Comparison of ENCODE assay signal across 17 cellular contexts in genomic region chr2:218343591-218343990, GRCh38. TPM values are rescaled to one million over a fixed set of nuclear protein-coding genes. Genes with fewer than 3 reads are reported as not detected.
DNase-seq lines count a peak whose midpoint lies in the region; ATAC-seq and TF ChIP-seq lines count a peak whose summit lies in the region.
"Had no signal": no experiment of that assay in that cellular context is flagged by ENCODE, and none has a peak within 500 bp of the region (broad histone marks: within the 10 kb centered on the region; RNA-seq: fewer than 3 reads in every experiment).

No MANE protein-coding gene starts in this region.

- no peak overlapping the region for H3K27ac ChIP-seq in lower lobe of right lung
- H3K27ac ChIP-seq: BLaER1 had no signal

- intact Hi-C loops in lower lobe of right lung (cut with DNase I): no loop called here

- peaks cover 13% of the 10 kb centered on the region for H3K36me3 ChIP-seq in lower lobe of right lung
- H3K36me3 ChIP-seq: BLaER1 had no signal

- H3K9me3 ChIP-seq in lower lobe of right lung: no peaks in the 10 kb centered on the region

- peaks cover 3% of the 10 kb centered on the region for H3K27me3 Mint-ChIP-seq in HFFc6 (ENCODE audit: insufficient read depth)
- H3K27me3 Mint-ChIP-seq in immature natural killer cell (ENCODE audit: low read depth in 3 of 3): peaks cover 0 to 2% (median 1%) of the 10 kb centered on the region in 3 donors

- H3K36me3 Mint-ChIP-seq in HFFc6 (ENCODE audit: low read depth): no peaks in the 10 kb centered on the region
- H3K36me3 Mint-ChIP-seq in immature natural killer cell: no peaks in the 10 kb centered on the region

- no peaks in the 10 kb centered on the region for H3K9me3 Mint-ChIP-seq in HFFc6
- H3K9me3 Mint-ChIP-seq in immature natural killer cell: no peaks in the 10 kb centered on the region

- H3K4me3 ChIP-seq in cardiac fibroblast (replicated peaks in 1 of 2; ENCODE audit: low read depth in 2 of 2, low read length in 2 of 2): no peak overlapping the region
- H3K4me3 ChIP-seq in lower lobe of right lung: no peak overlapping the region
- H3K4me3 ChIP-seq: BLaER1 had no signal

- H3K4me1 ChIP-seq in lower lobe of right lung: no peaks in the 10 kb centered on the region

- no peaks in the 10 kb centered on the region for H3K27me3 ChIP-seq in lower lobe of right lung (ENCODE audit: low read depth)
- H3K27me3 ChIP-seq: BLaER1 had no signal

- TF ChIP-seq CTCF in HFFc6 (IDR thresholded peaks at IDR 0.05) (no peak; the same call in 1 of the 2 replicates), cardiac fibroblast (IDR thresholded peaks at IDR 0.05; ENCODE audit: low read depth, low read length) (no peak), lower lobe of right lung (IDR thresholded peaks at IDR 0.05) (no peak)

- H3K4me1 Mint-ChIP-seq in HFFc6 (ENCODE audit: low read depth): peaks cover 10% of the 10 kb centered on the region
- no peaks in the 10 kb centered on the region for H3K4me1 Mint-ChIP-seq in immature natural killer cell

- H3K27ac Mint-ChIP-seq in HFFc6 (peak overlapping the region; percentile 39), immature natural killer cell (no peak overlapping the region)

- DNase-seq in AG08395 (ENCODE audit: low spot score) (peak; percentile 68), HFFc6 (peak; percentile 44), cardiac fibroblast (ENCODE audit: low read depth in 2 of 2) (peak; percentile 76 to 84), left lobe of liver (ENCODE audit: low spot score) (no peak), lower lobe of right lung (no peak), immature natural killer cell (no peak), MV-4-11 (lab: John Stamatoyannopoulos, UW) (no peak)
- DNase-seq: effector CD4-positive, alpha-beta T cell; GDM1; hippocampal formation; NCI-H1417 treated with DMSO at 0.1 percent for 48 hours; NCI-H526; SHP77 treated with DMSO at 0.1 percent for 48 hours had no signal

- H3K4me3 Mint-ChIP-seq in HFFc6 (no peak overlapping the region), immature natural killer cell (no peak overlapping the region)

- ATAC-seq in left lobe of liver (peak; percentile 8), GM21360 (IDR thresholded peaks at IDR 0.05; ENCODE audit: unreplicated experiment) (no peak), lower lobe of right lung (no peak)

RNA-seq across cellular contexts. Expression of gene CATIP, which starts 13.1 kb away (rescaled TPM):
- total RNA-seq in HFFc6 (2021; fragmentation: NEBNext Ultra II Directional; extraction: Animal tissue kit (Norgen Biotek cat#: 25700)): not detected
- total RNA-seq in left lobe of liver: not detected
- 5.6 TPM for total RNA-seq in lower lobe of right lung
- under 1 TPM in 1 of 3 donors, not detected in 2; 0.08 TPM for polyA plus RNA-seq in immature natural killer cell
- total RNA-seq: mammary epithelial cell, omental fat pad had no signal
- polyA plus RNA-seq: mammary epithelial cell had no signal

RNA-seq across cellular contexts. Expression of gene SLC11A1, which starts 38.5 kb away (rescaled TPM):
- under 1 TPM; 0.05 to 0.16 (median 0.11) TPM for total RNA-seq in HFFc6 (2021; fragmentation: NEBNext Ultra II Directional; extraction: Animal tissue kit (Norgen Biotek cat#: 25700))
- total RNA-seq in left lobe of liver (3.3 TPM), lower lobe of right lung (419 TPM)
- polyA plus RNA-seq in immature natural killer cell: 1 to 10 TPM in 2 of 3 donors, under 1 TPM in 1; 0.66 to 1.8 (median 1.2) TPM

RNA-seq across cellular contexts. Expression of gene TMBIM1, which starts 51.3 kb away (rescaled TPM):
- 100 to 1,000 TPM; 163 to 187 (median 176) TPM for total RNA-seq in HFFc6 (2021; fragmentation: NEBNext Ultra II Directional; extraction: Animal tissue kit (Norgen Biotek cat#: 25700))
- total RNA-seq in left lobe of liver (117 TPM), lower lobe of right lung (300 TPM)
- 100 to 1,000 TPM; 119 to 268 (median 155) TPM for polyA plus RNA-seq in immature natural killer cell

RNA-seq across cellular contexts. Expression of gene CTDSP1, which starts 56.1 kb away (rescaled TPM):
- 10 to 100 TPM; 72.0 to 82.0 (median 75.5) TPM for total RNA-seq in HFFc6 (2021; fragmentation: NEBNext Ultra II Directional; extraction: Animal tissue kit (Norgen Biotek cat#: 25700))
- total RNA-seq in left lobe of liver (105 TPM), lower lobe of right lung (168 TPM)
- 10 to 100 TPM; 43.7 to 78.5 (median 61.8) TPM for polyA plus RNA-seq in immature natural killer cell

Comparison
In these comparisons a context has a peak if more than half of its experiments do, and no peak if none do; other contexts are left out.
1. DNase-seq: peak in AG08395 (single experiment), HFFc6 (single experiment) and cardiac fibroblast (2 of 2); none in left lobe of liver (single experiment), lower lobe of right lung (single experiment), immature natural killer cell (0 of 3) and MV-4-11 (single experiment).
2. RNA of gene SLC11A1, which starts 38.5 kb away (total RNA-seq): 419 TPM in lower lobe of right lung (single experiment); 3.3 TPM in left lobe of liver (single experiment) and 0.05 to 0.16 TPM in HFFc6; every median in the first group is over 10 times any median in the second.